Comparison of ENCODE assay signal across 8 cellular contexts in genomic region chr2:187486241-187486640, GRCh38. TPM values are rescaled to one million over a fixed set of nuclear protein-coding genes. Genes with fewer than 3 reads are reported as not detected.
"Had no signal": no experiment of that assay in that cellular context is flagged by ENCODE, and none has a peak within 500 bp of the region (broad histone marks: within the 10 kb centered on the region; RNA-seq: fewer than 3 reads in every experiment).

No MANE protein-coding gene starts in this region.

- DNase-seq: H9, HCEC 1CT had no signal

- H3K4me2 ChIP-seq: GM23338 had no signal

- H3K4me3 ChIP-seq: GM23338 had no signal

- H2AFZ ChIP-seq: GM23338 had no signal

- ATAC-seq: GM23338 had no signal

- FAIRE-seq: H1, H54, HepG2 had no signal

- H3K27ac ChIP-seq: HL-60 had no signal

RNA-seq across cellular contexts. Expression of gene CALCRL, which starts 38.2 kb away (rescaled TPM):
- polyA plus RNA-seq: HepG2, IgD-negative memory B cell had no signal
